Comparison of ENCODE assay signal across 8 cellular contexts in genomic region chr12:22334696-22335290, GRCh38. TPM values are rescaled to one million over a fixed set of nuclear protein-coding genes. Genes with fewer than 3 reads are reported as not detected.
DNase-seq lines count a peak whose midpoint lies in the region; ATAC-seq and TF ChIP-seq lines count a peak whose summit lies in the region.

TSS of gene ST8SIA1 (minus strand) at chr12:22334707. CDS start at chr12:22334232, 475 bp downstream.

- peak within 1 kb of the TSS; percentile 11 for H3K9ac ChIP-seq in endodermal cell (ENCODE audit: extremely low read depth, low read length, poor library complexity, severe bottlenecking)
- peak within 1 kb of the TSS; percentile 34 to 50 for H3K9ac ChIP-seq in mucosa of rectum (ENCODE audit: low read depth in 1 of 2, low read length in 2 of 2)

- H3K27me3 ChIP-seq in BJ (ENCODE audit: control insufficient read depth, insufficient read depth, low read length) (peaks cover 24% of the 10 kb centered on the region), endodermal cell (ENCODE audit: control insufficient read depth, insufficient read depth, low read length, poor library complexity, severe bottlenecking) (peaks cover 10% of the 10 kb centered on the region), mucosa of rectum (ENCODE audit: control insufficient read depth in 2 of 2, insufficient read depth in 2 of 2, low read length in 2 of 2) (peaks cover 14 to 17% of the 10 kb centered on the region in 2 donors)

- H3K27ac ChIP-seq in endodermal cell (ENCODE audit: low read depth, low read length), result peak within 1 kb of the TSS; percentile 81
- H3K27ac ChIP-seq in mucosa of rectum (ENCODE audit: low read depth in 2 of 2, low read length in 2 of 2), result peak within 1 kb of the TSS; percentile 37 to 67

- CTCF ChIA-PET in BJ (lab: Yijun Ruan, JAX), result interaction anchor here (0.7 to 1.9 kb wide), 10 partner anchors 103 to 637 kb away, joined by 3 to 14 read pairs (median 5); no protein-coding TSS in a partner anchor
- CTCF ChIA-PET in activated CD8-positive, alpha-beta T cell treated with anti-CD3 and anti-CD28 coated beads, Interleukin-2, amount 10 ng/mL, durations not matched to agents 7 days and 5 days (lab: Charles Lee), result interaction anchor here (0.8 to 1.6 kb wide), 27 partner anchors 15 to 633 kb away, joined by 3 to 11 read pairs (median 4); no protein-coding TSS in a partner anchor

- H3K4me1 Mint-ChIP-seq in activated CD8-positive, alpha-beta T cell treated with anti-CD3 and anti-CD28 coated beads, Interleukin-2, amount 10 ng/mL, durations not matched to agents 7 days and 5 days (ENCODE audit: low read depth), result peaks cover 16% of the 10 kb centered on the region
- H3K4me1 Mint-ChIP-seq in endodermal cell, result peaks cover 22% of the 10 kb centered on the region
- H3K4me1 Mint-ChIP-seq in stimulated activated naive CD8-positive, alpha-beta T cell treated with anti-CD3 and anti-CD28 coated beads, Interleukin-15, Interleukin-2, amounts not matched to agents 100 ng/mL and 50 ng/mL, for 24 hours (ENCODE audit: low read depth), result peaks cover 20% of the 10 kb centered on the region

- peaks cover 54% of the 10 kb centered on the region for H3K27me3 Mint-ChIP-seq in activated CD8-positive, alpha-beta T cell treated with anti-CD3 and anti-CD28 coated beads, Interleukin-2, amount 10 ng/mL, durations not matched to agents 7 days and 5 days (ENCODE audit: low read depth)
- peaks cover 45% of the 10 kb centered on the region for H3K27me3 Mint-ChIP-seq in endodermal cell (ENCODE audit: insufficient read depth)
- H3K27me3 Mint-ChIP-seq in stimulated activated naive CD8-positive, alpha-beta T cell treated with anti-CD3 and anti-CD28 coated beads, Interleukin-15, Interleukin-2, amounts not matched to agents 100 ng/mL and 50 ng/mL, for 24 hours, result peaks cover 59% of the 10 kb centered on the region

- H3K9me3 Mint-ChIP-seq in activated CD8-positive, alpha-beta T cell treated with anti-CD3 and anti-CD28 coated beads, Interleukin-2, amount 10 ng/mL, durations not matched to agents 7 days and 5 days (ENCODE audit: insufficient read depth), result no peaks in the 10 kb centered on the region
- no peaks in the 10 kb centered on the region for H3K9me3 Mint-ChIP-seq in endodermal cell
- H3K9me3 Mint-ChIP-seq in stimulated activated naive CD8-positive, alpha-beta T cell treated with anti-CD3 and anti-CD28 coated beads, Interleukin-15, Interleukin-2, amounts not matched to agents 100 ng/mL and 50 ng/mL, for 24 hours, result no peaks in the 10 kb centered on the region

- H3K27ac Mint-ChIP-seq in activated CD8-positive, alpha-beta T cell treated with anti-CD3 and anti-CD28 coated beads, Interleukin-2, amount 10 ng/mL, durations not matched to agents 7 days and 5 days, result peak within 1 kb of the TSS; percentile 23
- peak within 1 kb of the TSS; percentile 55 for H3K27ac Mint-ChIP-seq in endodermal cell
- H3K27ac Mint-ChIP-seq in stimulated activated naive CD8-positive, alpha-beta T cell treated with anti-CD3 and anti-CD28 coated beads, Interleukin-15, Interleukin-2, amounts not matched to agents 100 ng/mL and 50 ng/mL, for 24 hours, result peak within 1 kb of the TSS; percentile 29

- H3K4me3 Mint-ChIP-seq in activated CD8-positive, alpha-beta T cell treated with anti-CD3 and anti-CD28 coated beads, Interleukin-2, amount 10 ng/mL, durations not matched to agents 7 days and 5 days, result peak within 1 kb of the TSS; percentile 84
- peak within 1 kb of the TSS; percentile 75 for H3K4me3 Mint-ChIP-seq in endodermal cell
- peak within 1 kb of the TSS; percentile 87 for H3K4me3 Mint-ChIP-seq in stimulated activated naive CD8-positive, alpha-beta T cell treated with anti-CD3 and anti-CD28 coated beads, Interleukin-15, Interleukin-2, amounts not matched to agents 100 ng/mL and 50 ng/mL, for 24 hours

- ATAC-seq in GM21423 (IDR thresholded peaks at IDR 0.05; ENCODE audit: unreplicated experiment), result peak; percentile 19
- peak; percentile 39 for ATAC-seq in activated CD8-positive, alpha-beta T cell treated with anti-CD3 and anti-CD28 coated beads, Interleukin-2, amount 10 ng/mL, durations not matched to agents 7 days and 5 days

- 0% methylated on average over 45 of the region's 50 CpGs; no CpG with 5 or more reads in 1 of the 2 experiments for WGBS in endodermal cell (ENCODE audit: insufficient coverage in 1 of 2, insufficient read length in 1 of 2), 2 experiments

- peak within 1 kb of the TSS; percentile 26 for H3K4me3 ChIP-seq in BJ (ENCODE audit: low read depth, low read length)
- H3K4me3 ChIP-seq in endodermal cell (ENCODE audit: low read length), result peak within 1 kb of the TSS; percentile 90
- peak within 1 kb of the TSS; percentile 70 to 74 for H3K4me3 ChIP-seq in mucosa of rectum (ENCODE audit: low read length in 2 of 2)

- H3K36me3 Mint-ChIP-seq in activated CD8-positive, alpha-beta T cell treated with anti-CD3 and anti-CD28 coated beads, Interleukin-2, amount 10 ng/mL, durations not matched to agents 7 days and 5 days (ENCODE audit: low read depth), result no peaks in the 10 kb centered on the region
- H3K36me3 Mint-ChIP-seq in endodermal cell (ENCODE audit: low read depth), result no peaks in the 10 kb centered on the region
- no peaks in the 10 kb centered on the region for H3K36me3 Mint-ChIP-seq in stimulated activated naive CD8-positive, alpha-beta T cell treated with anti-CD3 and anti-CD28 coated beads, Interleukin-15, Interleukin-2, amounts not matched to agents 100 ng/mL and 50 ng/mL, for 24 hours (ENCODE audit: low read depth)

- POLR2A ChIA-PET in BJ (lab: Charles Lee), result no interaction called here
- POLR2A ChIA-PET in activated CD8-positive, alpha-beta T cell treated with anti-CD3 and anti-CD28 coated beads, Interleukin-2, amount 10 ng/mL, durations not matched to agents 7 days and 5 days (lab: Charles Lee), result interaction anchor here (0.9 to 1.5 kb wide), 3 partner anchors 61 to 75 kb away, joined by 3 to 6 read pairs (median 4); no protein-coding TSS in a partner anchor

- TF ChIP-seq CTCF in BJ (IDR thresholded peaks at IDR 0.05; ENCODE audit: insufficient read depth, low read depth, low read length) (no peak), endodermal cell (conservative IDR thresholded peaks at IDR 0.05) (no peak)

- H3K4me1 ChIP-seq in endodermal cell (ENCODE audit: control insufficient read depth, insufficient read depth, low read length), result peaks cover 6% of the 10 kb centered on the region
- peaks cover 0 to 4% of the 10 kb centered on the region in 2 donors for H3K4me1 ChIP-seq in mucosa of rectum (ENCODE audit: control insufficient read depth in 2 of 2, insufficient read depth in 2 of 2, low read length in 2 of 2)

- peaks cover 20% of the 10 kb centered on the region for H3K9me3 ChIP-seq in endodermal cell (ENCODE audit: control insufficient read depth, low read length)
- no peaks in the 10 kb centered on the region for H3K9me3 ChIP-seq in mucosa of rectum (ENCODE audit: control insufficient read depth in 2 of 2, low read length in 2 of 2)

- H3K36me3 ChIP-seq in BJ (ENCODE audit: control insufficient read depth, insufficient read depth, low read length) (no peaks in the 10 kb centered on the region), endodermal cell (ENCODE audit: control insufficient read depth, insufficient read depth, low read length) (peaks cover 16% of the 10 kb centered on the region), mucosa of rectum (ENCODE audit: control insufficient read depth in 2 of 2, insufficient read depth in 2 of 2, low read length in 2 of 2) (no peaks in the 10 kb centered on the region)

- DNase-seq in BJ (ENCODE audit: low read depth) (no peak), LoVo (ENCODE audit: low spot score) (peak; percentile 5), endodermal cell (no peak), NCI-H2196 treated with DMSO at 0.1 percent for 48 hours (lab: John Stamatoyannopoulos, UW; ENCODE audit: unreplicated experiment) (no peak)
- peak; percentile 51 for DNase-seq in activated CD8-positive, alpha-beta T cell treated with anti-CD3 and anti-CD28 coated beads, Interleukin-2, amount 10 ng/mL, durations not matched to agents 7 days and 5 days

RNA-seq across cellular contexts. Expression of gene ST8SIA1, which starts in this region (rescaled TPM):
- polyA plus RNA-seq in BJ (2011; rRNA removed), result not detected in 2 replicates
- not detected in 2 replicates for polyA minus RNA-seq in BJ (2011; rRNA and poly(A)+ RNA removed)
- total RNA-seq in activated CD8-positive, alpha-beta T cell treated with anti-CD3 and anti-CD28 coated beads, Interleukin-2, amount 10 ng/mL, durations not matched to agents 7 days and 5 days, result under 1 TPM; 0.29 to 0.34 TPM
- total RNA-seq in endodermal cell, result 10 to 100 TPM; 11.2 to 13.3 TPM
- 36.6 TPM for polyA plus RNA-seq in endodermal cell (2013, experiment 1 of 2)
- 37.3 TPM for polyA plus RNA-seq in endodermal cell (2013, experiment 2 of 2)

Comparison
In these comparisons a context has a peak if more than half of its experiments do, and no peak if none do; other contexts are left out.
1. RNA of gene ST8SIA1 (total RNA-seq): 11.2 to 13.3 TPM in endodermal cell; 0.29 to 0.34 TPM in activated CD8-positive, alpha-beta T cell treated with anti-CD3 and anti-CD28 coated beads, Interleukin-2, amount 10 ng/mL, durations not matched to agents 7 days and 5 days; every median in the first group is over 4 times any median in the second.
2. Peak in DNase-seq and ATAC-seq in activated CD8-positive, alpha-beta T cell treated with anti-CD3 and anti-CD28 coated beads, Interleukin-2, amount 10 ng/mL, durations not matched to agents 7 days and 5 days; RNA of the gene not detected or under 1 TPM.
3. H3K4me3 ChIP-seq: peak in every context shown above with its lines; median percentile 90 in endodermal cell; 72 in mucosa of rectum; 26 in BJ.
4. Peak in every context shown above with its lines, with median percentiles within 50 percentile points of each other: H3K27ac Mint-ChIP-seq and H3K4me3 Mint-ChIP-seq.